1 cellular context compared by ENCODE assay signal in genomic region chr12:113185180-113186032, GRCh38.
TF ChIP-seq lines count a peak whose summit lies in the region.

DDX54 (minus strand) TSS chr12:113185478; CDS start chr12:113185451, 27 bp downstream.
RITA1 (plus strand) TSS chr12:113185721; CDS start chr12:113186747, 1,026 bp downstream.

TF ChIP-seq in HEK293, 187 proteins besides CTCF, POLR2A, EP300 and RAD21 (continued from another document and continues in another):
- TF ChIP-seq KLF17 (tag by site-specific recombination; IDR thresholded peaks at IDR 0.05) (peak; percentile 85), ZNF473 (tag by site-specific recombination; IDR thresholded peaks at IDR 0.05) (no peak), KLF9 (tag by site-specific recombination; IDR thresholded peaks at IDR 0.05; ENCODE audit: low read depth) (peak; percentile 99), ZNF132 (tag by site-specific recombination; IDR thresholded peaks at IDR 0.05; ENCODE audit: borderline replicate concordance) (no peak), PBX3 (CRISPR knock-in tag; IDR thresholded peaks at IDR 0.05) (no peak), ZNF658 (tag by site-specific recombination; IDR thresholded peaks at IDR 0.05) (no peak), ZNF37A (tag by site-specific recombination; IDR thresholded peaks at IDR 0.05) (no peak), ZNF561 (tag by site-specific recombination; IDR thresholded peaks at IDR 0.05; ENCODE audit: borderline replicate concordance) (peak; percentile 98), ZNF585B (tag by site-specific recombination; IDR thresholded peaks at IDR 0.05) (no peak), ZNF292 (tag by site-specific recombination; IDR thresholded peaks at IDR 0.05; ENCODE audit: borderline replicate concordance, low read depth) (no peak), OSR2 (tag by site-specific recombination; IDR thresholded peaks at IDR 0.05) (no peak), ZNF777 (tag by site-specific recombination; IDR thresholded peaks at IDR 0.05; ENCODE audit: borderline replicate concordance) (no peak), ZNF335 (tag by site-specific recombination; conservative IDR thresholded peaks at IDR 0.05) (peak; percentile 83), TSHZ1 (tag by site-specific recombination; IDR thresholded peaks at IDR 0.05; ENCODE audit: borderline replicate concordance) (no peak; the same call in 1 of the 2 replicates), SCRT1 (tag by site-specific recombination; IDR thresholded peaks at IDR 0.05; ENCODE audit: borderline replicate concordance) (no peak; the same call in 1 of the 2 replicates), SALL2 (tag by site-specific recombination; IDR thresholded peaks at IDR 0.05; ENCODE audit: borderline replicate concordance) (no peak), ZNF274 (IDR thresholded peaks at IDR 0.05; ENCODE audit: low read length) (no peak), ZNF274 (tag by site-specific recombination; IDR thresholded peaks at IDR 0.05; ENCODE audit: borderline replicate concordance) (no peak), ZNF146 (tag by site-specific recombination; IDR thresholded peaks at IDR 0.05) (0 out of 2 replicates have a peak, but pooled peaks have one; percentile 2), ZNF792 (tag by site-specific recombination; IDR thresholded peaks at IDR 0.05) (peak; percentile 17; the same call in 1 of the 2 replicates), AEBP2 (tag by site-specific recombination; IDR thresholded peaks at IDR 0.05; ENCODE audit: borderline replicate concordance) (no peak), ZNF341 (tag by site-specific recombination; IDR thresholded peaks at IDR 0.05; ENCODE audit: low read depth) (peak; percentile 38), ZFP69B (tag by site-specific recombination; IDR thresholded peaks at IDR 0.05) (peak; percentile 77; the same call in 1 of the 2 replicates), RBAK (tag by site-specific recombination; IDR thresholded peaks at IDR 0.05) (no peak), BCL11B (tag by site-specific recombination; IDR thresholded peaks at IDR 0.05; ENCODE audit: low read depth) (peak; percentile 83; the same call in 1 of the 2 replicates), FEZF1 (tag by site-specific recombination; IDR thresholded peaks at IDR 0.05) (no peak; the same call in 1 of the 2 replicates), ZBTB11 (tag by site-specific recombination; conservative IDR thresholded peaks at IDR 0.05; ENCODE audit: low read depth) (peak; percentile 32; the same call in 1 of the 2 replicates), ZNF404 (tag by site-specific recombination; IDR thresholded peaks at IDR 0.05) (no peak), ZNF184 (tag by site-specific recombination; IDR thresholded peaks at IDR 0.05) (no peak), ZNF223 (tag by site-specific recombination; IDR thresholded peaks at IDR 0.05) (no peak), TRIM28 (IDR thresholded peaks at IDR 0.05; ENCODE audit: borderline replicate concordance, low read length) (peak; percentile 81; the same call in 1 of the 2 replicates), PRDM2 (tag by site-specific recombination; IDR thresholded peaks at IDR 0.05; ENCODE audit: borderline replicate concordance) (no peak), ZBTB48 (tag by site-specific recombination; IDR thresholded peaks at IDR 0.05) (peak; percentile 100), INSM2 (tag by site-specific recombination; IDR thresholded peaks at IDR 0.05) (peak; percentile 75), ELK4 (IDR thresholded peaks at IDR 0.05; ENCODE audit: borderline replicate concordance, low read depth, low read length) (no peak), ZNF549 (tag by site-specific recombination; IDR thresholded peaks at IDR 0.05) (no peak), ZNF112 (tag by site-specific recombination; IDR thresholded peaks at IDR 0.05) (no peak), ZNF621 (tag by site-specific recombination; IDR thresholded peaks at IDR 0.05) (no peak), SCRT2 (tag by site-specific recombination; IDR thresholded peaks at IDR 0.05) (no peak)
